Comparison of ENCODE assay signal across 6 cellular contexts in the genomic region with DNA sequence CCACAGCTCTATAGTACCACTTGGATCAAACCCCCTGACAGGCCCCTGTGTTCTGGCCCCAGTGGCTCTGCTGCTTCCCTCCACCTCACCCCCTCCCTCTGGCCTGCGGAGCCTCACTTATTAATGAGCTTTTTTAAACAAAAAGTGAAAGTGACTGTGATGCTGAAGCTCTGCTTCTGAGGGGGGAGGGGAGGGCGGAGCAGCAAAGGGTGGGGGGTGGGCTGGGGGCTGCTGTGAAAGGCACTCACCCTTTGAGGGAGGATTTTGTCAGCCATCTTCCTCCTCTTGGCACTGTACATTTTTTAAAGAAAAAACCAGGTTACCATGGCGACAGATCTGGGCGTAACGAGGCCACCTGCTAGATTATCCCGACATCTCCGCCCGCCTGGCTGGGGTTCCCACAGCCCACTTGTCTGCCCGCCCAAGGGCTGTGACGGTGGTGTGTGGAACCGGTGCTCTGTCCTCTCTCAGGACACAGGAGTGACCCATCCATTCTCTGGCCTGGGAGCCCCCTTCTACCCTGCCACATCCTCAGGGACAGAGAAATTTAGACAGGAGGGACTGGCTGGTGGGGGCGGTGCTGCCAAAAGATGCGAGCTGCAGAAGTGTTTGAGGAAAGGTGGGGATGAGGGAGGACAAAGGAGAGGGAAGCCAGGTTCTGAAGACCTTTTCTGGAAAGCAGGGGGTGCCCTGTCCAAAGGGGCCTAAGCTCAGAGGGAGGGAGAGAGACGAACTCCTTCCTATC. TPM values are rescaled to one million over a fixed set of nuclear protein-coding genes. Genes with fewer than 3 reads are reported as not detected.
DNase-seq lines count a peak whose midpoint lies in the region; ATAC-seq lines count a peak whose summit lies in the region.

No MANE protein-coding gene starts in this region.

- H3K9ac ChIP-seq in mesenchymal stem cell (ENCODE audit: low read length): peak overlapping the region; percentile 8

- no peak overlapping the region for H3K27ac ChIP-seq in mesenchymal stem cell (ENCODE audit: low read length, poor library complexity, severe bottlenecking)

- no peaks in the 10 kb centered on the region for H3K9me3 ChIP-seq in mesenchymal stem cell (ENCODE audit: control insufficient read depth, low read length)

- no peak overlapping the region for H4K8ac ChIP-seq in mesenchymal stem cell (ENCODE audit: low read length)

- peaks cover 31% of the 10 kb centered on the region for H3K79me1 ChIP-seq in mesenchymal stem cell (replicated peaks; ENCODE audit: low read length, poor library complexity, severe bottlenecking)

- H2AFZ ChIP-seq in mesenchymal stem cell (ENCODE audit: low read depth, low read length): no peak overlapping the region

- DNase-seq in SK-N-DZ (ENCODE audit: low spot score): peak; percentile 61
- peak; percentile 10 for DNase-seq in mesenchymal stem cell
- no peak for DNase-seq in amniotic stem cell (lab: John Stamatoyannopoulos, UW)
- DNase-seq in mesenteric fat pad (ENCODE audit: low spot score): no peak

- WGBS in mesenchymal stem cell: 81% methylated on average over 13 of the region's 14 CpGs

- H3K4me3 ChIP-seq in mesenchymal stem cell (ENCODE audit: insufficient read depth in 1 of 2, low read depth in 1 of 2, low read length in 2 of 2): no peak overlapping the region

- peaks cover 34% of the 10 kb centered on the region for H3K4me1 ChIP-seq in mesenchymal stem cell (ENCODE audit: control insufficient read depth, insufficient read depth, low read depth, low read length)

- H2BK120ac ChIP-seq in mesenchymal stem cell (ENCODE audit: low read depth, low read length): no peak overlapping the region

- H2BK12ac ChIP-seq in mesenchymal stem cell (ENCODE audit: low read length in 2 of 2): no peak overlapping the region

- no peaks in the 10 kb centered on the region for H3K27me3 ChIP-seq in mesenchymal stem cell (ENCODE audit: control insufficient read depth in 1 of 2, insufficient read depth in 1 of 2, low read length in 2 of 2)

- no peak overlapping the region for H3K23ac ChIP-seq in mesenchymal stem cell (ENCODE audit: low read length in 2 of 2)

- H2BK5ac ChIP-seq in mesenchymal stem cell (ENCODE audit: low read depth, low read length, poor library complexity, severe bottlenecking): no peak overlapping the region

- no peak overlapping the region for H4K91ac ChIP-seq in mesenchymal stem cell (ENCODE audit: low read length)

- H3K18ac ChIP-seq in mesenchymal stem cell (ENCODE audit: low read depth in 1 of 2, low read length in 2 of 2): no peak overlapping the region

- peaks cover 39 to 48% of the 10 kb centered on the region in 2 experiments for H3K36me3 ChIP-seq in mesenchymal stem cell (ENCODE audit: control insufficient read depth in 1 of 2, insufficient read depth in 2 of 2, low read depth in 1 of 2, low read length in 2 of 2)

- H3K4me2 ChIP-seq in mesenchymal stem cell (ENCODE audit: low read length, poor library complexity, severe bottlenecking): no peak overlapping the region

- no peak overlapping the region for H2AK5ac ChIP-seq in mesenchymal stem cell (ENCODE audit: low read length, severe bottlenecking)

- no peak overlapping the region for H3K14ac ChIP-seq in mesenchymal stem cell (ENCODE audit: low read length in 2 of 2)

- ATAC-seq in GM21529 (IDR thresholded peaks at IDR 0.05; ENCODE audit: unreplicated experiment) (peak; percentile 39), HG03039 (IDR thresholded peaks at IDR 0.05; ENCODE audit: unreplicated experiment) (no peak)

- no peak overlapping the region for H3K4ac ChIP-seq in mesenchymal stem cell (ENCODE audit: low read depth in 1 of 2, low read length in 2 of 2)

- no peak overlapping the region for H2BK15ac ChIP-seq in mesenchymal stem cell (ENCODE audit: low read depth, poor library complexity, severe bottlenecking)

RNA-seq across cellular contexts. Expression of a gene that starts 4.9 kb away (rescaled TPM):
- 4.1 and 7.2 TPM in 2 replicates for polyA plus RNA-seq in SK-N-DZ (2014; cell fraction: cytosol; rRNA removed)
- polyA plus RNA-seq in SK-N-DZ (2014; cell fraction: nucleus; rRNA removed): 26.6 and 29.5 TPM in 2 replicates
- polyA plus RNA-seq in mesenchymal stem cell (2013, experiment 1 of 2): 81.8 TPM
- 74.6 TPM for polyA plus RNA-seq in mesenchymal stem cell (2013, experiment 2 of 2)
- total RNA-seq in mesenteric fat pad: 36.5 TPM

RNA-seq across cellular contexts. Expression of a gene that starts 11.3 kb away (rescaled TPM):
- polyA plus RNA-seq in SK-N-DZ (2014; cell fraction: cytosol; rRNA removed): 13.0 and 13.8 TPM in 2 replicates
- 31.6 and 43.8 TPM in 2 replicates for polyA plus RNA-seq in SK-N-DZ (2014; cell fraction: nucleus; rRNA removed)
- 73.1 TPM for polyA plus RNA-seq in mesenchymal stem cell (2013, experiment 1 of 2)
- polyA plus RNA-seq in mesenchymal stem cell (2013, experiment 2 of 2): 72.6 TPM
- total RNA-seq in mesenteric fat pad: 42.1 TPM

RNA-seq across cellular contexts. Expression of a gene that starts 16.6 kb away (rescaled TPM):
- 47.9 and 53.6 TPM in 2 replicates for polyA plus RNA-seq in SK-N-DZ (2014; cell fraction: cytosol; rRNA removed)
- polyA plus RNA-seq in SK-N-DZ (2014; cell fraction: nucleus; rRNA removed): 26.4 and 29.3 TPM in 2 replicates
- 26.1 TPM for polyA plus RNA-seq in mesenchymal stem cell (2013, experiment 1 of 2)
- polyA plus RNA-seq in mesenchymal stem cell (2013, experiment 2 of 2): 25.0 TPM
- total RNA-seq in mesenteric fat pad: 38.1 TPM

RNA-seq across cellular contexts. Expression of a gene that starts 33.3 kb away (rescaled TPM):
- not detected in 2 replicates for polyA plus RNA-seq in SK-N-DZ (2014; cell fraction: cytosol; rRNA removed)
- not detected in 2 replicates for polyA plus RNA-seq in SK-N-DZ (2014; cell fraction: nucleus; rRNA removed)
- not detected for polyA plus RNA-seq in mesenchymal stem cell (2013, experiment 1 of 2)
- polyA plus RNA-seq in mesenchymal stem cell (2013, experiment 2 of 2): not detected
- not detected for total RNA-seq in mesenteric fat pad

RNA-seq across cellular contexts. Expression of a gene that starts 56.5 kb away (rescaled TPM):
- polyA plus RNA-seq in SK-N-DZ (2014; cell fraction: cytosol; rRNA removed): 0.74 and 1.2 TPM in 2 replicates
- 0.27 and 0.70 TPM in 2 replicates for polyA plus RNA-seq in SK-N-DZ (2014; cell fraction: nucleus; rRNA removed)
- polyA plus RNA-seq in mesenchymal stem cell (2013, experiment 1 of 2): not detected
- polyA plus RNA-seq in mesenchymal stem cell (2013, experiment 2 of 2): not detected
- not detected for total RNA-seq in mesenteric fat pad

Comparison
In these comparisons a context has a peak if more than half of its experiments do, and no peak if none do; other contexts are left out.
1. DNase-seq: peak in SK-N-DZ (single experiment) and mesenchymal stem cell (single experiment); none in amniotic stem cell (single experiment) and mesenteric fat pad (single experiment).